8 cellular contexts compared by ENCODE assay signal in the genomic region with DNA sequence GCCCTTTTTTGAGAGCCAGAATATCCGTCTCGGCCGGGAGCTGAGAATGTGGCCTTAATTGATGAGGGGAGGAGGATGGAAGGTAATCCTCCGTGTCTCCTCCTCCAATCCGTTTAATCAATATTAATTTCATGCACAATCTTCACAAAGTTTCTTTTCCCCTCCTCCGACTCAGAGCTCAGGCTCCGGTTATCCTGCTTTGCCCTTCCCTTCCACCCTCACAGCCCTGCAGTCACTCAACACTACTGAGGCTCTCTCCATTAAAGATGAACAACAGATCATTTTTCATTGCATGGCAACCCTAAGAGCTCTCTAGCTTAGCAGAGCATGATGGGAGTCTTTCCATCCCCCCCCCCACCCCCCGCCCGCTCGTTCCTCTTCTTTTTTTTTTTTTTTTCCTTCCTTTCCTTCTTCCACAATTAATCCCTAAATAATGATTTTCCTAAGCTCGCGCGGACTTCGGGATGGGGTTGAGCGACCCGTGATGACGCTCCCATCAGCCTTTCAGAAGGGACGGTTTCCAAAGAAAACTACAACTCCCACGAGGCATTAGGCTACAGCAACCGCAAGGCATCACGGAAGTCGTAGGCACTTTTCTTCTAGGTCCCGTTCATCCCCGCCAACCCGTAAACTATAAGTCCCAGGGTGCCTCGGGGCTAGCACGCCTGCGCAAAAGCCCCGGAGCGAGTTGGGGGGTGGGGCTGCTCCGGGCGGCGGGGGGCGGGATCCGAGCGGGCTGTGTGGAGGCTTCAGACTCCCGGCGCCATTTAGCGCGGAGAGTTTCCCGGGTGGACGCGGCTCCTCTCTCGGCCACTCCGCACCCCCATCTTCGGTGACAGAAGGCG. TPM values are rescaled to one million over a fixed set of nuclear protein-coding genes. Genes with fewer than 3 reads are reported as not detected.
A peak's percentile ranks its signal among the peaks of the same experiment; 100 is the strongest.
DNase-seq lines count a peak whose midpoint lies in the region; ATAC-seq, FAIRE-seq and TF ChIP-seq lines count a peak whose summit lies in the region.

Gene WNK1, plus strand, starts transcription at position 752 of the 845 bp plus-strand sequence. CDS start 987 bp downstream, outside the sequence.

- no peak for TF ChIP-seq POLR2A in breast epithelium (IDR thresholded peaks at IDR 0.05)

- no peaks in the 10 kb centered on the region for H3K9me3 ChIP-seq in breast epithelium
- H3K9me3 ChIP-seq in iPS-20b (ENCODE audit: insufficient read depth, low read depth, low read length): no peaks in the 10 kb centered on the region
- H3K9me3 ChIP-seq in small intestine (ENCODE audit: control insufficient read depth, low read depth): no peaks in the 10 kb centered on the region

- TF ChIP-seq CTCF in VCaP (conservative IDR thresholded peaks at IDR 0.05): no peak
- no peak for TF ChIP-seq CTCF in breast epithelium (IDR thresholded peaks at IDR 0.05)

- H3K79me2 ChIP-seq in ACC112 (ENCODE audit: control insufficient read depth, insufficient read depth, low read length, unreplicated experiment): peaks cover 42% of the 10 kb centered on the region

- H3K27ac ChIP-seq in ACC112 (ENCODE audit: low read depth, low read length): peak within 1 kb of the TSS; percentile 75
- H3K27ac ChIP-seq in VCaP: peak within 1 kb of the TSS; percentile 94
- H3K27ac ChIP-seq in breast epithelium: peak within 1 kb of the TSS; percentile 97 to 98
- peak within 1 kb of the TSS; percentile 73 for H3K27ac ChIP-seq in iPS-20b (ENCODE audit: low read length)
- peak within 1 kb of the TSS; percentile 98 to 99 for H3K27ac ChIP-seq in small intestine (ENCODE audit: low read depth in 1 of 2, low read length in 1 of 2)

- DNase-seq in NCI-H2196 treated with DMSO at 0.1 percent for 48 hours (lab: John Stamatoyannopoulos, UW; ENCODE audit: unreplicated experiment): peak; percentile 83
- DNase-seq in breast epithelium (ENCODE audit: low spot score in 2 of 2): peak; percentile 98
- peak; percentile 99 for DNase-seq in small intestine

- H3K4me1 ChIP-seq in ACC112 (ENCODE audit: control insufficient read depth, insufficient read depth, low read length, unreplicated experiment): peaks cover 32% of the 10 kb centered on the region
- no peaks in the 10 kb centered on the region for H3K4me1 ChIP-seq in breast epithelium
- H3K4me1 ChIP-seq in iPS-20b (ENCODE audit: insufficient read depth, low read length): peaks cover 4% of the 10 kb centered on the region; the same call in 1 of the 2 replicates
- no peaks in the 10 kb centered on the region for H3K4me1 ChIP-seq in small intestine (ENCODE audit: control insufficient read depth in 2 of 2, insufficient read depth in 1 of 2, low read depth in 1 of 2, low read length in 1 of 2)

- peak within 1 kb of the TSS; percentile 98 for H2AFZ ChIP-seq in ACC112 (ENCODE audit: low read length, unreplicated experiment)

- H3K4me3 ChIP-seq in ACC112 (ENCODE audit: low read depth, low read length): peak within 1 kb of the TSS; percentile 98
- H3K4me3 ChIP-seq in breast epithelium: peak within 1 kb of the TSS; percentile 71 to 96 (median 83)
- peak within 1 kb of the TSS; percentile 94 for H3K4me3 ChIP-seq in iPS-20b (ENCODE audit: low read length)
- peak within 1 kb of the TSS; percentile 87 to 97 for H3K4me3 ChIP-seq in small intestine (ENCODE audit: low read depth in 1 of 2, low read length in 2 of 2)

- no peaks in the 10 kb centered on the region for H3K27me3 ChIP-seq in ACC112 (ENCODE audit: insufficient read depth, low read length)
- no peaks in the 10 kb centered on the region for H3K27me3 ChIP-seq in breast epithelium
- H3K27me3 ChIP-seq in iPS-20b (ENCODE audit: insufficient read depth, low read length): no peaks in the 10 kb centered on the region
- no peaks in the 10 kb centered on the region for H3K27me3 ChIP-seq in small intestine (ENCODE audit: control insufficient read depth in 2 of 2, insufficient read depth in 2 of 2, low read length in 2 of 2)

- H3K36me3 ChIP-seq in ACC112 (ENCODE audit: insufficient read depth, low read length) (peaks cover 8% of the 10 kb centered on the region; the same call in 1 of the 2 replicates), breast epithelium (no peaks in the 10 kb centered on the region), iPS-20b (ENCODE audit: insufficient read depth, low read depth, low read length) (no peaks in the 10 kb centered on the region), small intestine (ENCODE audit: control insufficient read depth in 2 of 2, insufficient read depth in 2 of 2, low read length in 2 of 2) (no peaks in the 10 kb centered on the region)

- intact Hi-C loops in breast epithelium (cut with DNase I; ENCODE audit: low total_unique reads): loop anchor here (10.0 kb wide), 1 partner anchor 177 kb away; no protein-coding TSS in a partner anchor

- no peak for FAIRE-seq in small intestine (lab: Jason Lieb, UNC)

- ATAC-seq in GM18870 (IDR thresholded peaks at IDR 0.05; ENCODE audit: unreplicated experiment) (peak; percentile 59), HG03135 (IDR thresholded peaks at IDR 0.05; ENCODE audit: unreplicated experiment) (peak; percentile 55)

- WGBS in small intestine, 3 donors: 0 to 1% (median 0%) methylated on average over 46 to 47 of the region's 47 CpGs

- peak within 1 kb of the TSS; percentile 82; the same call in 1 of the 2 replicates for H3K9ac ChIP-seq in iPS-20b (ENCODE audit: low read depth, low read length)

RNA-seq across cellular contexts. Expression of gene WNK1, which starts in this region (rescaled TPM):
- 100 to 1,000 TPM; 173 to 192 (median 176) TPM for total RNA-seq in breast epithelium
- 10 to 100 TPM; 12.7 to 26.0 (median 14.3) TPM for polyA plus RNA-seq in small intestine

Comparison
In these comparisons a context has a peak if more than half of its experiments do, and no peak if none do; other contexts are left out.
1. Peak in every context shown above with its lines: DNase-seq, ATAC-seq, H3K4me3 ChIP-seq and H3K27ac ChIP-seq.